1 cellular context compared by ENCODE assay signal in genomic region chr10:33047655-33048054, GRCh38.
TF ChIP-seq lines count a peak whose summit lies in the region.

No MANE protein-coding gene starts in this region.

TF ChIP-seq in GM23338, 12 proteins besides CTCF, POLR2A, EP300 and RAD21 (continued from another document):
- TF ChIP-seq ZNF462 (CRISPR knock-in tag; IDR thresholded peaks at IDR 0.05), result no peak
TF ChIP-seq in GM23338: peak in this region for 0.
